ENCODE assay signal across 7 cellular contexts in the genomic region with DNA sequence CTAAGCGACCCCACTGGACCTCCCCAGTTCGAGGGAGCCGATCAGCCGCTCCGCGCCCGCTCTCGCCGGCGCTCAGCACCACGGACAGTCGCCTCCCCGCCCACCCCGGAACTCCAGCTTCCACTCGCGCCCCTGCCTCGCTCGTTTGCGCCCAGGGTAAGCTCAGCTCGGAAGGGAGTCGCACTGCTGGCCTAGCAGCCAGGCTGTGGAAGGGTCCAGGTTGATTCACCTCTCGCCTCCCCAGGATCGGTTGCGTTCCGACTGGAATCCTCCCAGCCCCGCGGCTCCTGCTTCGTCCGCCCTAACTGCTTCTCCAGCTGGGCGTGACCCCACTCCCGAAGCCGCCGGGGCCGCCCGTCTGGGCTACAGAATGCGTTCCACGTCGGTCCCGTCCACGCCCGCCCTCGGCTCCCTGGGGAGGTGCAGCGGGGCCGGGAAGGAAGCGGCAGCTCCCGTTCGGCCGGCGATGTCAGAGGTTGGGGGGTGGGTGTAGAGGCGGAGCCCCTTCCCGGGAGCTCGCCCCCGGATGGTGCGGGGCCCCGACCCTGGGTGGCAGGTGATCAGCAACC. TPM values are rescaled to one million over a fixed set of nuclear protein-coding genes. Genes with fewer than 3 reads are reported as not detected.
DNase-seq lines count a peak whose midpoint lies in the region; ATAC-seq, FAIRE-seq and TF ChIP-seq lines count a peak whose summit lies in the region.

No MANE protein-coding gene starts in this region.

- no peak for ATAC-seq in GM21367 (IDR thresholded peaks at IDR 0.05; ENCODE audit: unreplicated experiment)

- TF ChIP-seq RAD21 in neural cell (conservative IDR thresholded peaks at IDR 0.05): no peak

- DNase-seq in GM12892 (ENCODE audit: insufficient read length): peak; percentile 47
- peak; percentile 48 for DNase-seq in M059J (ENCODE audit: low read depth)
- peak; percentile 55 for DNase-seq in activated T-cell treated with anti-CD3 and anti-CD28 coated beads, Interleukin-2, amount 50 U/mL, for 24 hours
- DNase-seq in foreskin fibroblast: peak; percentile 10 to 65
- DNase-seq in cerebellar nuclear complex (lab: John Stamatoyannopoulos, UW): no peak

- no peaks in the 10 kb centered on the region for H3K36me3 Mint-ChIP-seq in activated T-cell treated with anti-CD3 and anti-CD28 coated beads, Interleukin-2, amount 50 U/mL, for 24 hours (ENCODE audit: low read depth)

- H3K36me3 ChIP-seq in neural cell (ENCODE audit: insufficient read depth, low read length): no peaks in the 10 kb centered on the region

- peak overlapping the region; percentile 62 to 64 for H3K4me3 ChIP-seq in foreskin fibroblast (ENCODE audit: low read depth in 1 of 2, low read length in 2 of 2)
- peak overlapping the region; percentile 95 for H3K4me3 ChIP-seq in neural cell (ENCODE audit: low read length)

- no peaks in the 10 kb centered on the region for H4K20me1 ChIP-seq in neural cell (ENCODE audit: insufficient read depth)

- H2AFZ ChIP-seq in neural cell (ENCODE audit: low read depth, low read length): peak overlapping the region; percentile 93

- peak overlapping the region; percentile 98 for H3K9ac ChIP-seq in neural cell (ENCODE audit: low read length)

- H3K4me1 Mint-ChIP-seq in activated T-cell treated with anti-CD3 and anti-CD28 coated beads, Interleukin-2, amount 50 U/mL, for 24 hours (ENCODE audit: low read depth): peaks cover 13% of the 10 kb centered on the region

- peaks cover 30% of the 10 kb centered on the region for H3K79me2 ChIP-seq in neural cell (replicated peaks; ENCODE audit: insufficient read depth, low read length)

- H3K9me3 Mint-ChIP-seq in activated T-cell treated with anti-CD3 and anti-CD28 coated beads, Interleukin-2, amount 50 U/mL, for 24 hours: peaks cover 4% of the 10 kb centered on the region

- peak overlapping the region; percentile 68 for H3K4me3 Mint-ChIP-seq in activated T-cell treated with anti-CD3 and anti-CD28 coated beads, Interleukin-2, amount 50 U/mL, for 24 hours

- peaks cover 55% of the 10 kb centered on the region for H3K27me3 Mint-ChIP-seq in activated T-cell treated with anti-CD3 and anti-CD28 coated beads, Interleukin-2, amount 50 U/mL, for 24 hours

- no peaks in the 10 kb centered on the region for H3K9me2 ChIP-seq in neural cell (ENCODE audit: insufficient read depth, low read length)

- no peaks in the 10 kb centered on the region for H3F3A ChIP-seq in neural cell (ENCODE audit: insufficient read depth, low read length, poor library complexity, severe bottlenecking)

- no peaks in the 10 kb centered on the region for H3K9me3 ChIP-seq in neural cell (ENCODE audit: low read length)

- peak overlapping the region; percentile 44 for H3K4me2 ChIP-seq in neural cell (ENCODE audit: low read length)

- H3K27ac Mint-ChIP-seq in activated T-cell treated with anti-CD3 and anti-CD28 coated beads, Interleukin-2, amount 50 U/mL, for 24 hours: no peak overlapping the region

- TF ChIP-seq EP300 in neural cell (conservative IDR thresholded peaks at IDR 0.05; ENCODE audit: poor library complexity, severe bottlenecking): no peak

- TF ChIP-seq CTCF in foreskin fibroblast (IDR thresholded peaks at IDR 0.05; ENCODE audit: low read depth, low read length) (no peak), neural cell (IDR thresholded peaks at IDR 0.05; ENCODE audit: poor library complexity, severe bottlenecking) (no peak)

- no peak for TF ChIP-seq POLR2A in GM12892 (IDR thresholded peaks at IDR 0.05; ENCODE audit: low read depth, low read length)

- FAIRE-seq in GM12892 (lab: Jason Lieb, UNC): peak; percentile 73

- H3K27ac ChIP-seq in neural cell (ENCODE audit: low read length): peak overlapping the region; percentile 95

- peaks cover 5% of the 10 kb centered on the region for H3K27me3 ChIP-seq in neural cell (ENCODE audit: insufficient read depth, low read depth, low read length)

TF ChIP-seq in neural cell, 6 proteins besides CTCF, POLR2A, EP300 and RAD21:
- TF ChIP-seq, protein P1, sequence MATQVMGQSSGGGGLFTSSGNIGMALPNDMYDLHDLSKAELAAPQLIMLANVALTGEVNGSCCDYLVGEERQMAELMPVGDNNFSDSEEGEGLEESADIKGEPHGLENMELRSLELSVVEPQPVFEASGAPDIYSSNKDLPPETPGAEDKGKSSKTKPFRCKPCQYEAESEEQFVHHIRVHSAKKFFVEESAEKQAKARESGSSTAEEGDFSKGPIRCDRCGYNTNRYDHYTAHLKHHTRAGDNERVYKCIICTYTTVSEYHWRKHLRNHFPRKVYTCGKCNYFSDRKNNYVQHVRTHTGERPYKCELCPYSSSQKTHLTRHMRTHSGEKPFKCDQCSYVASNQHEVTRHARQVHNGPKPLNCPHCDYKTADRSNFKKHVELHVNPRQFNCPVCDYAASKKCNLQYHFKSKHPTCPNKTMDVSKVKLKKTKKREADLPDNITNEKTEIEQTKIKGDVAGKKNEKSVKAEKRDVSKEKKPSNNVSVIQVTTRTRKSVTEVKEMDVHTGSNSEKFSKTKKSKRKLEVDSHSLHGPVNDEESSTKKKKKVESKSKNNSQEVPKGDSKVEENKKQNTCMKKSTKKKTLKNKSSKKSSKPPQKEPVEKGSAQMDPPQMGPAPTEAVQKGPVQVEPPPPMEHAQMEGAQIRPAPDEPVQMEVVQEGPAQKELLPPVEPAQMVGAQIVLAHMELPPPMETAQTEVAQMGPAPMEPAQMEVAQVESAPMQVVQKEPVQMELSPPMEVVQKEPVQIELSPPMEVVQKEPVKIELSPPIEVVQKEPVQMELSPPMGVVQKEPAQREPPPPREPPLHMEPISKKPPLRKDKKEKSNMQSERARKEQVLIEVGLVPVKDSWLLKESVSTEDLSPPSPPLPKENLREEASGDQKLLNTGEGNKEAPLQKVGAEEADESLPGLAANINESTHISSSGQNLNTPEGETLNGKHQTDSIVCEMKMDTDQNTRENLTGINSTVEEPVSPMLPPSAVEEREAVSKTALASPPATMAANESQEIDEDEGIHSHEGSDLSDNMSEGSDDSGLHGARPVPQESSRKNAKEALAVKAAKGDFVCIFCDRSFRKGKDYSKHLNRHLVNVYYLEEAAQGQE (IDR thresholded peaks at IDR 0.05; ENCODE audit: borderline replicate concordance): peak; percentile 7
- TF ChIP-seq POLR2AphosphoS5 (IDR thresholded peaks at IDR 0.05): no peak
- no peak for TF ChIP-seq EZH2 (IDR thresholded peaks at IDR 0.05; ENCODE audit: borderline replicate concordance, insufficient read depth, low read length, poor library complexity, severe bottlenecking)
- TF ChIP-seq SMC3 (conservative IDR thresholded peaks at IDR 0.05; ENCODE audit: poor library complexity): peak; percentile 35
- peak; percentile 40 for TF ChIP-seq MXI1 (conservative IDR thresholded peaks at IDR 0.05; ENCODE audit: poor library complexity, severe bottlenecking)
- no peak for TF ChIP-seq TAF1 (IDR thresholded peaks at IDR 0.05; ENCODE audit: low read depth)

RNA-seq across cellular contexts. Expression of a gene that starts 0.3 kb away (rescaled TPM):
- polyA plus RNA-seq in GM12892 (2012; ENCODE audit: missing spikeins): 0.11 TPM
- 0.20 TPM in 1 of 2 replicates, not detected in the other for total RNA-seq in M059J (2014; rRNA removed; shearing (Covaris generic))
- polyA plus RNA-seq in neural cell: 42.1 and 46.3 TPM in 2 replicates
- polyA minus RNA-seq in neural cell: 90.1 and 114 TPM in 2 replicates

Comparison
In these comparisons a context has a peak if more than half of its experiments do, and no peak if none do; other contexts are left out.
1. DNase-seq: peak in GM12892 (single experiment), M059J (single experiment), activated T-cell treated with anti-CD3 and anti-CD28 coated beads, Interleukin-2, amount 50 U/mL, for 24 hours (single experiment) and foreskin fibroblast (2 of 2); none in cerebellar nuclear complex (0 of 2).